In genomic region chr5:35771839-35772238, GRCh38 we compare ENCODE assay signal across 14 cellular contexts.
"Had no signal": no experiment of that assay in that cellular context is flagged by ENCODE, and none has a peak within 500 bp of the region (broad histone marks: within the 10 kb centered on the region; RNA-seq: fewer than 3 reads in every experiment).

No MANE protein-coding gene starts in this region.

- H3K4me3 ChIP-seq: gastroesophageal sphincter, heart left ventricle, left ventricle myocardium inferior, suprapubic skin, transverse colon, uterus had no signal

- H3K27me3 ChIP-seq: gastroesophageal sphincter, suprapubic skin, transverse colon, uterus had no signal

- H3K4me1 ChIP-seq: gastroesophageal sphincter, heart left ventricle, left ventricle myocardium inferior, suprapubic skin, transverse colon, uterus had no signal

- H3K27ac ChIP-seq: gastroesophageal sphincter, heart left ventricle, left ventricle myocardium inferior, suprapubic skin, transverse colon, uterus had no signal

- DNase-seq: activated gamma-delta T cell; effector CD4-positive, alpha-beta T cell; heart left ventricle; kidney glomerular epithelial cell; left ventricle myocardium inferior; stimulated activated CD4-positive, alpha-beta T cell treated with anti-CD3 and anti-CD28 coated beads, Interleukin-2, amount 100 ng/mL, for 24 hours; stimulated activated naive CD8-positive, alpha-beta T cell treated with anti-CD3 and anti-CD28 coated beads, Interleukin-15, amount 100 ng/mL, for 72 hours; T-helper 9 cell; transverse colon; uterus had no signal

- ATAC-seq: gastroesophageal sphincter; heart left ventricle; stimulated activated naive CD8-positive, alpha-beta T cell treated with anti-CD3 and anti-CD28 coated beads, Interleukin-15, amount 100 ng/mL, for 72 hours had no signal

- H3K9me3 Mint-ChIP-seq: activated naive CD4-positive, alpha-beta T cell treated with anti-CD3 and anti-CD28 coated beads, Interleukin-2, amount 50 U/mL, for 24 hours had no signal

- H3K4me3 Mint-ChIP-seq: activated naive CD4-positive, alpha-beta T cell treated with anti-CD3 and anti-CD28 coated beads, Interleukin-2, amount 50 U/mL, for 24 hours had no signal

- H3K9me3 ChIP-seq: gastroesophageal sphincter, heart left ventricle, left ventricle myocardium inferior, suprapubic skin, transverse colon, uterus had no signal

- H3K36me3 ChIP-seq: gastroesophageal sphincter, heart left ventricle, left ventricle myocardium inferior, suprapubic skin, transverse colon, uterus had no signal

- H3K27me3 Mint-ChIP-seq: activated naive CD4-positive, alpha-beta T cell treated with anti-CD3 and anti-CD28 coated beads, Interleukin-2, amount 50 U/mL, for 24 hours; stimulated activated naive CD8-positive, alpha-beta T cell treated with anti-CD3 and anti-CD28 coated beads, Interleukin-15, amount 100 ng/mL, for 72 hours had no signal

- H3K27ac Mint-ChIP-seq: progenitor cell of endocrine pancreas had no signal
